18 cellular contexts compared by ENCODE assay signal in genomic region chr7:22477876-22478450, GRCh38. TPM values are rescaled to one million over a fixed set of nuclear protein-coding genes. Genes with fewer than 3 reads are reported as not detected.
"Had no signal": no experiment of that assay in that cellular context is flagged by ENCODE, and none has a peak within 500 bp of the region (broad histone marks: within the 10 kb centered on the region; RNA-seq: fewer than 3 reads in every experiment).

No MANE protein-coding gene starts in this region.

- H3K27ac ChIP-seq: epithelial cell of prostate, foreskin keratinocyte, parathyroid adenoma, thyroid gland had no signal

- H3K79me2 ChIP-seq: parathyroid adenoma had no signal

- DNase-seq: activated CD4-positive, alpha-beta T cell treated with anti-CD3 and anti-CD28 coated beads for 36 hours; activated CD4-positive, alpha-beta T cell treated with anti-CD3 and anti-CD28 coated beads, Interleukin-2, amount 50 U/mL, for 48 hours; activated naive CD4-positive, alpha-beta T cell treated with Interleukin-2 at 50 U/mL for 16 hours; activated naive CD8-positive, alpha-beta T cell treated with anti-CD3 and anti-CD28 coated beads, Interleukin-2, amount 10 ng/mL, durations not matched to agents 7 days and 5 days; activated T-cell treated with anti-CD3 and anti-CD28 coated beads for 4 hours; amygdala; dermis blood vessel endothelial cell; effector memory CD8-positive, alpha-beta T cell; foreskin keratinocyte; glutamatergic neuron; hypothalamus; naive thymus-derived CD8-positive, alpha-beta T cell; spleen; stimulated activated naive B cell treated with anti-CD40 and anti-IgM and Interleukin-4, amounts not matched to agents 10 μg/mL and 1 μg/mL and 100 μg/mL, for 72 hours; T-helper 17 cell; thyroid gland had no signal

- H2AFZ ChIP-seq: parathyroid adenoma had no signal

- H3K27me3 ChIP-seq: foreskin keratinocyte, spleen, thyroid gland had no signal

- H3K36me3 ChIP-seq: thyroid gland had no signal

- H3K9ac ChIP-seq: parathyroid adenoma had no signal

- H3K4me1 ChIP-seq: foreskin keratinocyte, parathyroid adenoma, thyroid gland had no signal

- H3K4me3 ChIP-seq: spleen, thyroid gland had no signal

- H3K9me3 ChIP-seq: spleen, thyroid gland had no signal

RNA-seq across cellular contexts. Expression of gene STEAP1B, which starts 22.0 kb away (rescaled TPM):
- total RNA-seq: naive thymus-derived CD8-positive, alpha-beta T cell had no signal
